In the genomic region with DNA sequence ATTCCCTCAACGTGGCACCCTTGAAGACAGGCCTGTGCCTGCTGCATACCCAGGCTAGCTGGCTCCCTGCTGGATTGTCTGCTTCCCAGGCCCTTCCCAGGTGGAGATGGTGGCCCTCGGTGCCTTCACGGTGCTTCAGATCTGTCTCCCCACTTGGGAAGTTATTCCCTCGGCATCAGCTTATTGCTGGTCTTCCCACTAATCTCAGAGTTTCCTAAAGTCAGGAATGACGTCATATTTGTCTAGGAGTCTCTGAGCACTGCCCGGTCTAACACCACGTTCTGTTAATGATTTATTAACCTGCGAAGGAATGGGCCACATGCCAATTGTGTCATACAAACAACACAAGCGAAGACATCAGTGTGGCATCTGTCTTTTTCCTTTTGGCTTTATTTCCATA, we compare ENCODE assay signal across 14 cellular contexts.
A peak's percentile ranks its signal among the peaks of the same experiment; 100 is the strongest.
DNase-seq lines count a peak whose midpoint lies in the region; ATAC-seq and TF ChIP-seq lines count a peak whose summit lies in the region.
"Had no signal": no experiment of that assay in that cellular context is flagged by ENCODE, and none has a peak within 500 bp of the region (broad histone marks: within the 10 kb centered on the region; RNA-seq: fewer than 3 reads in every experiment).

No MANE protein-coding gene starts in this region.

- H3K4me1 Mint-ChIP-seq in Caco-2 (ENCODE audit: low read depth, unreplicated experiment), result peaks cover 27% of the 10 kb centered on the region

- ATAC-seq in left ventricle myocardium superior (peak; percentile 21), HG02973 (IDR thresholded peaks at IDR 0.05; ENCODE audit: unreplicated experiment) (no peak), HG03520 (IDR thresholded peaks at IDR 0.05; ENCODE audit: unreplicated experiment) (no peak)

- intact Hi-C loops in Caco-2 (cut with micrococcal nuclease; ENCODE audit: unreplicated experiment), result loop anchor here (1.0 to 5.0 kb wide), 5 partner anchors 8 to 269 kb away; no protein-coding TSS in a partner anchor
- intact Hi-C loops in left ventricle myocardium superior (cut with micrococcal nuclease), result no loop called here

- peaks cover 1% of the 10 kb centered on the region; the same call in 1 of the 2 replicates for H3K36me3 ChIP-seq in Caco-2 (ENCODE audit: control insufficient read depth, insufficient read depth, low read length)
- H3K36me3 ChIP-seq in neutrophil, result no peaks in the 10 kb centered on the region
- H3K36me3 ChIP-seq: BLaER1 treated with 17β-estradiol and CSF1 and Interleukin-3, amounts not matched to agents 10 nM and 100 nM; SJSA1 had no signal

- H3K9me3 Mint-ChIP-seq in Caco-2 (ENCODE audit: unreplicated experiment), result no peaks in the 10 kb centered on the region
- H3K9me3 Mint-ChIP-seq: activated B cell treated with CpG ODN at 0.5 μM for 24 hours; activated T-cell treated with anti-CD3 and anti-CD28 coated beads, Interleukin-2, amount 50 U/mL, for 24 hours had no signal

- BruUV-seq in Caco-2 (replicated peaks; lab: Mats Ljungman, UMichigan), result no TSS peak

- TF ChIP-seq CTCF in Caco-2 (IDR thresholded peaks at IDR 0.05; ENCODE audit: insufficient read depth in 1 of 2, low read depth in 1 of 2, low read length in 1 of 2, severe bottlenecking in 1 of 2, unreplicated experiment in 1 of 2), result no peak
- TF ChIP-seq CTCF in neutrophil (IDR thresholded peaks at IDR 0.05), result no peak

- H3K27ac ChIP-seq in neutrophil, result peak overlapping the region; percentile 98
- H3K27ac ChIP-seq: SJSA1 had no signal

- H3K4me3 Mint-ChIP-seq in Caco-2 (ENCODE audit: unreplicated experiment), result peak overlapping the region; percentile 30
- H3K4me3 Mint-ChIP-seq: activated B cell treated with CpG ODN at 0.5 μM for 24 hours; activated T-cell treated with anti-CD3 and anti-CD28 coated beads, Interleukin-2, amount 50 U/mL, for 24 hours had no signal

- DNase-seq in Caco-2 (peak; percentile 70 to 78), SHP77 (lab: John Stamatoyannopoulos, UW) (peak; percentile 42 to 58), left ventricle myocardium superior (no peak), NCI-H748 treated with DMSO at 0.1 percent for 48 hours (lab: John Stamatoyannopoulos, UW) (no peak), HCEC 1CT (no peak)
- DNase-seq: activated B cell treated with CpG ODN at 0.5 μM for 24 hours; activated T-cell treated with anti-CD3 and anti-CD28 coated beads, Interleukin-2, amount 50 U/mL, for 24 hours; NCI-H524 treated with DMSO at 0.1 percent for 48 hours had no signal

- no peaks in the 10 kb centered on the region for H3K27me3 ChIP-seq in Caco-2 (replicated peaks; ENCODE audit: control insufficient read depth, insufficient read depth, low read length)
- H3K27me3 ChIP-seq in neutrophil, result no peaks in the 10 kb centered on the region
- H3K27me3 ChIP-seq: BLaER1 treated with 17β-estradiol and CSF1 and Interleukin-3, amounts not matched to agents 10 nM and 100 nM; SJSA1 had no signal

- no peak overlapping the region for H3K4me3 ChIP-seq in Caco-2 (ENCODE audit: low read depth, low read length)
- peak overlapping the region in 1 of 2 experiments; percentile 42 for H3K4me3 ChIP-seq in neutrophil (ENCODE audit: low read depth in 1 of 2, low read length in 1 of 2)
- H3K4me3 ChIP-seq: BLaER1 treated with 17β-estradiol and CSF1 and Interleukin-3, amounts not matched to agents 10 nM and 100 nM; SJSA1; skin epidermis had no signal

- peak overlapping the region; percentile 79 for H3K27ac Mint-ChIP-seq in Caco-2 (ENCODE audit: unreplicated experiment)
- H3K27ac Mint-ChIP-seq: activated B cell treated with CpG ODN at 0.5 μM for 24 hours; activated T-cell treated with anti-CD3 and anti-CD28 coated beads, Interleukin-2, amount 50 U/mL, for 24 hours had no signal

- H3K4me1 ChIP-seq in Caco-2, result peaks cover 37% of the 10 kb centered on the region
- H3K4me1 ChIP-seq in neutrophil (ENCODE audit: control insufficient read depth in 1 of 2, insufficient read depth in 1 of 2, low read depth in 1 of 2, low read length in 1 of 2), result peaks cover 66 to 67% of the 10 kb centered on the region in 2 experiments
- H3K4me1 ChIP-seq: SJSA1 had no signal

- H3K27me3 Mint-ChIP-seq in Caco-2 (ENCODE audit: insufficient read depth, unreplicated experiment), result no peaks in the 10 kb centered on the region

- CTCF ChIA-PET in Caco-2 (lab: Charles Lee), result no interaction called here

- POLR2A ChIA-PET in Caco-2 (lab: Charles Lee), result no interaction called here

- no peaks in the 10 kb centered on the region for H3K9me3 ChIP-seq in Caco-2
- no peaks in the 10 kb centered on the region for H3K9me3 ChIP-seq in neutrophil
- H3K9me3 ChIP-seq: BLaER1 treated with 17β-estradiol and CSF1 and Interleukin-3, amounts not matched to agents 10 nM and 100 nM; SJSA1 had no signal

- no peaks in the 10 kb centered on the region for H3K36me3 Mint-ChIP-seq in Caco-2 (ENCODE audit: insufficient read depth, unreplicated experiment)

Comparison
In these comparisons a context has a peak if more than half of its experiments do, and no peak if none do; other contexts are left out.
1. DNase-seq: peak in Caco-2 (2 of 2) and SHP77 (2 of 2); none in left ventricle myocardium superior (single experiment), NCI-H748 treated with DMSO at 0.1 percent for 48 hours (single experiment) and HCEC 1CT (single experiment).